20 cellular contexts compared by ENCODE assay signal in genomic region chr10:111209666-111210065, GRCh38.
"Had no signal": no experiment of that assay in that cellular context is flagged by ENCODE, and none has a peak within 500 bp of the region (broad histone marks: within the 10 kb centered on the region; RNA-seq: fewer than 3 reads in every experiment).

No MANE protein-coding gene starts in this region.

- H3K27ac ChIP-seq: coronary artery, heart left ventricle, prostate gland, right atrium auricular region, tibial artery, vagina had no signal

- H3K4me3 Mint-ChIP-seq: activated CD8-positive, alpha-beta T cell treated with anti-CD3 and anti-CD28 coated beads, Interleukin-2, amount 10 ng/mL, durations not matched to agents 7 days and 5 days; activated naive CD4-positive, alpha-beta T cell treated with anti-CD3 and anti-CD28 coated beads for 36 hours; activated naive CD8-positive, alpha-beta T cell treated with anti-CD3 and anti-CD28 coated beads, Interleukin-2, amount 50 U/mL, for 24 hours; activated T-cell treated with anti-CD3 and anti-CD28 coated beads, Interleukin-2, amount 50 U/mL, for 24 hours; central memory CD8-positive, alpha-beta T cell; naive thymus-derived CD8-positive, alpha-beta T cell; WTC11 had no signal

- H3K27me3 ChIP-seq: right atrium auricular region, tibial artery, vagina had no signal

- H3K36me3 ChIP-seq: heart left ventricle, prostate gland, right atrium auricular region, tibial artery, vagina had no signal

- H3K4me3 ChIP-seq: coronary artery, heart left ventricle, prostate gland, right atrium auricular region, tibial artery, vagina had no signal

- H3K36me3 Mint-ChIP-seq: naive thymus-derived CD8-positive, alpha-beta T cell; WTC11 had no signal

- H3K4me1 ChIP-seq: heart left ventricle, prostate gland, right atrium auricular region, tibial artery, vagina had no signal

- H3K27me3 Mint-ChIP-seq: activated T-cell treated with anti-CD3 and anti-CD28 coated beads, Interleukin-2, amount 50 U/mL, for 24 hours had no signal

- H3K9me3 Mint-ChIP-seq: activated naive CD4-positive, alpha-beta T cell treated with anti-CD3 and anti-CD28 coated beads for 36 hours; activated naive CD8-positive, alpha-beta T cell treated with anti-CD3 and anti-CD28 coated beads, Interleukin-2, amount 50 U/mL, for 24 hours; activated T-cell treated with anti-CD3 and anti-CD28 coated beads, Interleukin-2, amount 50 U/mL, for 24 hours; activated T-helper 2 cell treated with anti-CD3 and anti-CD28 coated beads, Interferon-gamma antibody, Interleukin-2, Interleukin-4, amounts not matched to agents 10 μg/mL and 5 μg/mL and 100 μg/mL, durations not matched to agents 14 hours and 24 hours and 36 hours; central memory CD8-positive, alpha-beta T cell; WTC11 had no signal

- H3K4me1 Mint-ChIP-seq: activated naive CD8-positive, alpha-beta T cell treated with anti-CD3 and anti-CD28 coated beads, Interleukin-2, amount 50 U/mL, for 24 hours; central memory CD8-positive, alpha-beta T cell; naive thymus-derived CD8-positive, alpha-beta T cell had no signal

- DNase-seq: activated CD4-positive, alpha-beta T cell treated with anti-CD3 and anti-CD28 coated beads for 4 hours; activated CD8-positive, alpha-beta T cell treated with anti-CD3 and anti-CD28 coated beads, Interleukin-2, amount 10 ng/mL, durations not matched to agents 7 days and 5 days; activated naive CD4-positive, alpha-beta T cell treated with anti-CD3 and anti-CD28 coated beads for 36 hours; activated naive CD8-positive, alpha-beta T cell treated with anti-CD3 and anti-CD28 coated beads, Interleukin-2, amount 50 U/mL, for 24 hours; activated T-cell treated with anti-CD3 and anti-CD28 coated beads, Interleukin-2, amount 50 U/mL, for 24 hours; anterior cingulate cortex; heart left ventricle; left cardiac atrium; mesendoderm; naive thymus-derived CD8-positive, alpha-beta T cell; stimulated activated naive CD8-positive, alpha-beta T cell treated with anti-CD3 and anti-CD28 coated beads, Interleukin-15, Interleukin-2, amounts not matched to agents 100 U/mL and 50 U/mL, for 24 hours; substantia nigra; tibial artery had no signal

- ATAC-seq: activated CD8-positive, alpha-beta T cell treated with anti-CD3 and anti-CD28 coated beads, Interleukin-2, amount 10 ng/mL, durations not matched to agents 7 days and 5 days; activated naive CD8-positive, alpha-beta T cell treated with anti-CD3 and anti-CD28 coated beads, Interleukin-2, amount 50 U/mL, for 24 hours; heart left ventricle; left cardiac atrium; naive thymus-derived CD8-positive, alpha-beta T cell; stimulated activated naive CD8-positive, alpha-beta T cell treated with anti-CD3 and anti-CD28 coated beads, Interleukin-15, Interleukin-2, amounts not matched to agents 100 U/mL and 50 U/mL, for 24 hours; WTC11 had no signal

- H3K27ac Mint-ChIP-seq: activated CD8-positive, alpha-beta T cell treated with anti-CD3 and anti-CD28 coated beads, Interleukin-2, amount 10 ng/mL, durations not matched to agents 7 days and 5 days; activated naive CD4-positive, alpha-beta T cell treated with anti-CD3 and anti-CD28 coated beads for 36 hours; activated naive CD8-positive, alpha-beta T cell treated with anti-CD3 and anti-CD28 coated beads, Interleukin-2, amount 50 U/mL, for 24 hours; activated T-cell treated with anti-CD3 and anti-CD28 coated beads, Interleukin-2, amount 50 U/mL, for 24 hours; activated T-helper 2 cell treated with anti-CD3 and anti-CD28 coated beads, Interferon-gamma antibody, Interleukin-2, Interleukin-4, amounts not matched to agents 10 μg/mL and 5 μg/mL and 100 μg/mL, durations not matched to agents 14 hours and 24 hours and 36 hours; naive thymus-derived CD8-positive, alpha-beta T cell; WTC11 had no signal

- H3K9me3 ChIP-seq: prostate gland, right atrium auricular region, tibial artery, vagina had no signal
